Comparison of ENCODE assay signal across 15 cellular contexts in genomic region chr11:115415939-115416338, GRCh38.
DNase-seq lines count a peak whose midpoint lies in the region; ATAC-seq and TF ChIP-seq lines count a peak whose summit lies in the region.
"Had no signal": no experiment of that assay in that cellular context is flagged by ENCODE, and none has a peak within 500 bp of the region (broad histone marks: within the 10 kb centered on the region; RNA-seq: fewer than 3 reads in every experiment).

No MANE protein-coding gene starts in this region.

- H3K27me3 ChIP-seq in MM.1S (replicated peaks; ENCODE audit: insufficient read depth, low read length), result no peaks in the 10 kb centered on the region
- no peaks in the 10 kb centered on the region for H3K27me3 ChIP-seq in SK-N-SH (ENCODE audit: insufficient read depth)
- peaks cover 20% of the 10 kb centered on the region for H3K27me3 ChIP-seq in HAP-1 (ENCODE audit: low read depth)

- POLR2A ChIA-PET in SK-N-SH (lab: Yijun Ruan, JAX), result interaction anchor here (0.9 kb wide), 1 partner anchor 19 kb away, joined by 3 read pairs; no protein-coding TSS in a partner anchor

- H3K4me2 ChIP-seq in MM.1S (ENCODE audit: low read depth, low read length), result no peak overlapping the region
- H3K4me2 ChIP-seq in SK-N-SH, result no peak overlapping the region

- H3K27ac Mint-ChIP-seq in brain, result peak overlapping the region in 3 of 5 experiments; percentile 8 to 56 (median 22)
- H3K27ac Mint-ChIP-seq: CD4-positive, alpha-beta memory T cell had no signal

- H2AFZ ChIP-seq in MM.1S (ENCODE audit: low read length) (no peak overlapping the region), SK-N-SH (ENCODE audit: low read depth) (no peak overlapping the region)
- H2AFZ ChIP-seq: GM23248 had no signal

- peak overlapping the region in 1 of 5 experiments; percentile 53 for H3K4me3 Mint-ChIP-seq in brain
- H3K4me3 Mint-ChIP-seq: CD4-positive, alpha-beta memory T cell had no signal

- H3K36me3 Mint-ChIP-seq in brain, result no peaks in the 10 kb centered on the region
- H3K36me3 Mint-ChIP-seq: CD4-positive, alpha-beta memory T cell had no signal

- H3F3A ChIP-seq in MM.1S (ENCODE audit: insufficient read depth, low read length), result no peaks in the 10 kb centered on the region
- H3F3A ChIP-seq in SK-N-SH (replicated peaks; ENCODE audit: insufficient read depth), result no peaks in the 10 kb centered on the region

- in situ Hi-C loops in HAP-1 (cut with MboI; ENCODE audit: low sequenced_read_pairs), result no loop called here

- CTCF ChIA-PET in SK-N-SH (lab: Yijun Ruan, JAX), result interaction anchor here (1.2 to 2.4 kb wide), 6 partner anchors 18 to 642 kb away, joined by 3 to 9 read pairs (median 4); no protein-coding TSS in a partner anchor

- H3K27ac ChIP-seq in MM.1S (ENCODE audit: low read length) (no peak overlapping the region), SK-N-SH (ENCODE audit: low read depth in 2 of 2, low read length in 1 of 2) (peak overlapping the region in 1 of 2 experiments; percentile 84; a peak in 2 of 4 replicates)
- H3K27ac ChIP-seq: GM23248 had no signal

- no peak for ATAC-seq in HG02623 (IDR thresholded peaks at IDR 0.05; ENCODE audit: unreplicated experiment)
- ATAC-seq: HCT116 had no signal

- WGBS in SK-N-SH (ENCODE audit: low lambda C conversion rate), result 43% methylated on average over 3 of the region's 3 CpGs

- no peaks in the 10 kb centered on the region for H3K27me3 Mint-ChIP-seq in brain
- H3K27me3 Mint-ChIP-seq: CD4-positive, alpha-beta memory T cell had no signal

- H3K9me2 ChIP-seq in MM.1S (replicated peaks; ENCODE audit: insufficient read depth, low read length), result no peaks in the 10 kb centered on the region
- H3K9me2 ChIP-seq in SK-N-SH, result no peaks in the 10 kb centered on the region

- DNase-seq in COR-L47 (lab: John Stamatoyannopoulos, UW) (peak; percentile 25), MM.1S (peak; percentile 24), SK-N-SH (peak; percentile 31), HAP-1 (ENCODE audit: low spot score in 2 of 2) (no peak), germinal center (ENCODE audit: low spot score) (no peak)
- DNase-seq: C1 segment of cervical spinal cord; Caco-2; CD4-positive, alpha-beta memory T cell; DMS153; DND-41; GM23248; H7 had no signal

- no peak for TF ChIP-seq CTCF in MM.1S (IDR thresholded peaks at IDR 0.05; ENCODE audit: low read length)
- no peak for TF ChIP-seq CTCF in SK-N-SH (IDR thresholded peaks at IDR 0.05)
- TF ChIP-seq CTCF in brain (conservative IDR thresholded peaks at IDR 0.05), result no peak

- no peak for TF ChIP-seq RAD21 in SK-N-SH (IDR thresholded peaks at IDR 0.05; ENCODE audit: low read length)

- peaks cover 95% of the 10 kb centered on the region for H3K79me2 ChIP-seq in MM.1S (ENCODE audit: low read length)
- no peaks in the 10 kb centered on the region for H3K79me2 ChIP-seq in SK-N-SH (ENCODE audit: insufficient read depth)

- TF ChIP-seq EP300 in SK-N-SH (IDR thresholded peaks at IDR 0.05; ENCODE audit: borderline replicate concordance in 1 of 2, low read depth in 1 of 2, low read length in 1 of 2), result peak in 1 of 2 experiments; percentile 89; a peak in 2 of 4 replicates

- peaks cover 65% of the 10 kb centered on the region for H3K4me1 Mint-ChIP-seq in brain
- H3K4me1 Mint-ChIP-seq: CD4-positive, alpha-beta memory T cell had no signal

- H3K4me3 ChIP-seq in MM.1S (ENCODE audit: low read length), result no peak overlapping the region
- H3K4me3 ChIP-seq in SK-N-SH (ENCODE audit: low read depth in 2 of 2, low read length in 1 of 2), result no peak overlapping the region
- H3K4me3 ChIP-seq in HAP-1, result no peak overlapping the region
- H3K4me3 ChIP-seq: GM23248 had no signal

- H4K20me1 ChIP-seq in MM.1S (ENCODE audit: insufficient read depth, low read length) (no peaks in the 10 kb centered on the region), SK-N-SH (ENCODE audit: insufficient read depth) (no peaks in the 10 kb centered on the region)

- H3K36me3 ChIP-seq in MM.1S (replicated peaks; ENCODE audit: insufficient read depth, low read length), result no peaks in the 10 kb centered on the region
- H3K36me3 ChIP-seq in SK-N-SH (replicated peaks in 1 of 2; ENCODE audit: control insufficient read depth in 1 of 2, insufficient read depth in 2 of 2, low read length in 1 of 2), result no peaks in the 10 kb centered on the region
- no peaks in the 10 kb centered on the region for H3K36me3 ChIP-seq in HAP-1 (replicated peaks)

- no peaks in the 10 kb centered on the region for H3K9me3 Mint-ChIP-seq in brain

- H3K9me3 ChIP-seq in MM.1S (replicated peaks; ENCODE audit: insufficient read depth, low read length) (no peaks in the 10 kb centered on the region), SK-N-SH (no peaks in the 10 kb centered on the region), HAP-1 (no peaks in the 10 kb centered on the region)
- H3K9me3 ChIP-seq: Caco-2 had no signal

- no peaks in the 10 kb centered on the region for H3K4me1 ChIP-seq in MM.1S (ENCODE audit: low read length)
- peaks cover 0 to 26% of the 10 kb centered on the region in 2 experiments; a peak in 2 of 4 replicates for H3K4me1 ChIP-seq in SK-N-SH (ENCODE audit: control insufficient read depth in 1 of 2, insufficient read depth in 2 of 2, low read depth in 1 of 2, low read length in 1 of 2)
- H3K4me1 ChIP-seq in HAP-1, result no peaks in the 10 kb centered on the region; the same call in 1 of the 2 replicates

- H3K9ac ChIP-seq in MM.1S (ENCODE audit: low read length) (no peak overlapping the region), SK-N-SH (no peak overlapping the region)
- H3K9ac ChIP-seq: GM23248 had no signal

TF ChIP-seq in SK-N-SH, 30 proteins besides CTCF, POLR2A, EP300 and RAD21:
- TF ChIP-seq SIN3A (IDR thresholded peaks at IDR 0.05; ENCODE audit: borderline replicate concordance, low read depth, low read length), result no peak
- no peak for TF ChIP-seq USF1 (IDR thresholded peaks at IDR 0.05; ENCODE audit: borderline replicate concordance, low read depth)
- no peak for TF ChIP-seq REST (IDR thresholded peaks at IDR 0.05; ENCODE audit: low read depth, low read length)
- TF ChIP-seq CHD2 (IDR thresholded peaks at IDR 0.05; ENCODE audit: low read length, partially characterized antibody), result peak; percentile 85
- peak; percentile 80 for TF ChIP-seq GATA2 (CRISPR knock-in tag; IDR thresholded peaks at IDR 0.05)
- peak; percentile 82 for TF ChIP-seq RCOR1 (IDR thresholded peaks at IDR 0.05; ENCODE audit: low read length)
- TF ChIP-seq PBX3 (IDR thresholded peaks at IDR 0.05), result no peak
- no peak for TF ChIP-seq EZH2phosphoT487 (IDR thresholded peaks at IDR 0.05; ENCODE audit: borderline replicate concordance, low read depth)
- TF ChIP-seq FOXJ3 (CRISPR knock-in tag; IDR thresholded peaks at IDR 0.05), result peak; percentile 67
- TF ChIP-seq FOSL2 (IDR thresholded peaks at IDR 0.05; ENCODE audit: borderline replicate concordance, low read depth), result no peak
- TF ChIP-seq TCF12 (IDR thresholded peaks at IDR 0.05), result peak; percentile 32; the same call in 1 of the 2 replicates
- 0 out of 2 replicates have a peak, but pooled peaks have one; percentile 58 for TF ChIP-seq MXI1 (IDR thresholded peaks at IDR 0.05; ENCODE audit: low read depth, low read length)
- TF ChIP-seq NFIC (IDR thresholded peaks at IDR 0.05; ENCODE audit: borderline replicate concordance), result no peak
TF ChIP-seq in SK-N-SH: peak in this region for 6.

Comparison
In these comparisons a context has a peak if more than half of its experiments do, and no peak if none do; other contexts are left out.
1. DNase-seq: peak in COR-L47 (single experiment), MM.1S (single experiment) and SK-N-SH (single experiment); none in HAP-1 (0 of 2) and germinal center (single experiment).